Comparison of ENCODE assay signal across 31 cellular contexts in genomic region chr1:53104289-53104913, GRCh38. TPM values are rescaled to one million over a fixed set of nuclear protein-coding genes. Genes with fewer than 3 reads are reported as not detected.
A peak's percentile ranks its signal among the peaks of the same experiment; 100 is the strongest.
DNase-seq lines count a peak whose midpoint lies in the region; ATAC-seq and TF ChIP-seq lines count a peak whose summit lies in the region.
"Had no signal": no experiment of that assay in that cellular context is flagged by ENCODE, and none has a peak within 500 bp of the region (broad histone marks: within the 10 kb centered on the region; RNA-seq: fewer than 3 reads in every experiment).

No MANE protein-coding gene starts in this region.

- no peaks in the 10 kb centered on the region for H3K27me3 ChIP-seq in mesenchymal stem cell (ENCODE audit: control insufficient read depth in 1 of 2, insufficient read depth in 1 of 2, low read length in 2 of 2)
- H3K27me3 ChIP-seq in stomach: no peaks in the 10 kb centered on the region
- H3K27me3 ChIP-seq: right lobe of liver had no signal

- no peak overlapping the region for H2BK5ac ChIP-seq in mesenchymal stem cell (ENCODE audit: low read depth, low read length, poor library complexity, severe bottlenecking)

- H3K4me1 ChIP-seq in mesenchymal stem cell (ENCODE audit: control insufficient read depth, insufficient read depth, low read depth, low read length) (peaks cover 2% of the 10 kb centered on the region), stomach (peaks cover 15 to 25% (median 20%) of the 10 kb centered on the region in 4 donors)
- H3K4me1 ChIP-seq: right lobe of liver had no signal

- no peak for TF ChIP-seq POLR2A in stomach (IDR thresholded peaks at IDR 0.05)

- H3K27ac ChIP-seq in mesenchymal stem cell (ENCODE audit: low read length, poor library complexity, severe bottlenecking) (no peak overlapping the region), stomach (peak overlapping the region in 1 of 5 donors; percentile 71)
- H3K27ac ChIP-seq: C4-2B, right lobe of liver had no signal

- peak overlapping the region; percentile 60 to 67 for H3K18ac ChIP-seq in mesenchymal stem cell (ENCODE audit: low read depth in 1 of 2, low read length in 2 of 2)

- no peak overlapping the region for H2AK5ac ChIP-seq in mesenchymal stem cell (ENCODE audit: low read length, severe bottlenecking)

- peak overlapping the region; percentile 65 for H2BK120ac ChIP-seq in mesenchymal stem cell (ENCODE audit: low read depth, low read length)

- no peak overlapping the region for H3K4me2 ChIP-seq in mesenchymal stem cell (ENCODE audit: low read length, poor library complexity, severe bottlenecking)

- peak overlapping the region in 1 of 2 experiments; percentile 47 for H3K4ac ChIP-seq in mesenchymal stem cell (ENCODE audit: low read depth in 1 of 2, low read length in 2 of 2)

- intact Hi-C loops in stomach (cut with DNase I; ENCODE audit: low total_unique reads): no loop called here

- 90% methylated on average over 8 of the region's 8 CpGs for WGBS in mesenchymal stem cell
- WGBS in stomach, 5 donors: 73 to 88% (median 82%) methylated on average over 8 of the region's 8 CpGs

- TF ChIP-seq CTCF in stomach (IDR thresholded peaks at IDR 0.05): no peak

- H3K36me3 ChIP-seq in mesenchymal stem cell (ENCODE audit: control insufficient read depth in 1 of 2, insufficient read depth in 2 of 2, low read depth in 1 of 2, low read length in 2 of 2) (no peaks in the 10 kb centered on the region), stomach (no peaks in the 10 kb centered on the region)
- H3K36me3 ChIP-seq: right lobe of liver had no signal

- peak overlapping the region; percentile 76 for H2BK15ac ChIP-seq in mesenchymal stem cell (ENCODE audit: low read depth, poor library complexity, severe bottlenecking)

- H4K91ac ChIP-seq in mesenchymal stem cell (ENCODE audit: low read length): peak overlapping the region; percentile 75

- H3K4me3 ChIP-seq in mesenchymal stem cell (ENCODE audit: insufficient read depth in 1 of 2, low read depth in 1 of 2, low read length in 2 of 2): no peak overlapping the region
- H3K4me3 ChIP-seq in stomach: no peak overlapping the region
- H3K4me3 ChIP-seq: lung, right lobe of liver had no signal

- DNase-seq in Kasumi-1 (lab: John Stamatoyannopoulos, UW): peak; percentile 12 to 29
- DNase-seq in UCSD-AML1 (lab: John Stamatoyannopoulos, UW; ENCODE audit: unreplicated experiment): peak; percentile 30
- no peak for DNase-seq in mesenchymal stem cell
- no peak for DNase-seq in stomach
- DNase-seq in putamen (ENCODE audit: low spot score): no peak
- DNase-seq in DMS 273 (lab: John Stamatoyannopoulos, UW; ENCODE audit: unreplicated experiment): no peak
- DNase-seq: activated CD4-positive, alpha-beta T cell treated with anti-CD3 and anti-CD28 coated beads for 36 hours; activated CD8-positive, alpha-beta memory T cell treated with anti-CD3 and anti-CD28 coated beads, Interleukin-2, amount 50 U/mL, for 48 hours; activated CD8-positive, alpha-beta T cell treated with anti-CD3 and anti-CD28 coated beads for 36 hours; activated naive CD4-positive, alpha-beta T cell treated with anti-CD3 and anti-CD28 coated beads for 36 hours; COR-L47; HFFc6; kidney glomerular epithelial cell; NCI-H1105; NCI-H187 treated with DMSO at 0.1 percent for 48 hours; NCI-H2171 treated with DMSO at 0.1 percent for 48 hours; NK-92 treated with Interleukin-12 subunit alpha and Interleukin-12 subunit beta, amount 100 ng/mL, for 24 hours; posterior cingulate gyrus; right lobe of liver; Right ventricle myocardium superior; stimulated activated CD4-positive, alpha-beta T cell treated with anti-CD3 and anti-CD28 coated beads, Interleukin-2, amount 100 ng/mL, for 48 hours; trophoblast cell had no signal

- H3K23ac ChIP-seq in mesenchymal stem cell (ENCODE audit: low read length in 2 of 2): no peak overlapping the region

- no peak overlapping the region for H3K9ac ChIP-seq in mesenchymal stem cell (ENCODE audit: low read length)

- H4K8ac ChIP-seq in mesenchymal stem cell (ENCODE audit: low read length): peak overlapping the region; percentile 10

- no peaks in the 10 kb centered on the region for H3K79me1 ChIP-seq in mesenchymal stem cell (replicated peaks; ENCODE audit: low read length, poor library complexity, severe bottlenecking)

- peak overlapping the region in 1 of 2 experiments; percentile 48 for H3K14ac ChIP-seq in mesenchymal stem cell (ENCODE audit: low read length in 2 of 2)

- H2AFZ ChIP-seq in mesenchymal stem cell (ENCODE audit: low read depth, low read length): no peak overlapping the region

- peak; percentile 65 for TF ChIP-seq EP300 in stomach (IDR thresholded peaks at IDR 0.05)

- H3K9me3 ChIP-seq in mesenchymal stem cell (ENCODE audit: control insufficient read depth, low read length) (no peaks in the 10 kb centered on the region), stomach (no peaks in the 10 kb centered on the region)
- H3K9me3 ChIP-seq: right lobe of liver had no signal

- no peak for ATAC-seq in GM19395 (IDR thresholded peaks at IDR 0.05; ENCODE audit: unreplicated experiment)
- ATAC-seq: activated CD4-positive, alpha-beta T cell treated with anti-CD3 and anti-CD28 coated beads for 36 hours; activated CD8-positive, alpha-beta T cell treated with anti-CD3 and anti-CD28 coated beads for 36 hours; esophagus mucosa; right lobe of liver had no signal

- H2BK12ac ChIP-seq in mesenchymal stem cell (ENCODE audit: low read length in 2 of 2): peak overlapping the region; percentile 55 to 89

RNA-seq across cellular contexts. Expression of gene SLC1A7, which starts 38.0 kb away (rescaled TPM):
- polyA plus RNA-seq in mesenchymal stem cell (2013, experiment 1 of 2): 2.3 TPM
- polyA plus RNA-seq in mesenchymal stem cell (2013, experiment 2 of 2): 2.2 TPM
- under 1 TPM in 2 of 5 donors, not detected in 3; 0.29 to 0.45 TPM for total RNA-seq in stomach
- under 1 TPM in 1 of 3 donors, not detected in 2; 0.08 TPM for polyA plus RNA-seq in stomach
- total RNA-seq: activated CD4-positive, alpha-beta T cell treated with anti-CD3 and anti-CD28 coated beads for 36 hours; activated CD8-positive, alpha-beta T cell treated with anti-CD3 and anti-CD28 coated beads for 36 hours; activated naive CD4-positive, alpha-beta T cell treated with anti-CD3 and anti-CD28 coated beads for 36 hours; activated T-helper 1 cell treated with anti-CD3 and anti-CD28 coated beads, Interleukin-12 subunit alpha, Interleukin-12 subunit beta, Interleukin-2, Interleukin-4 antibody, amounts not matched to agents 30 ng/mL and 10 ng/mL and 1 ng/mL, durations not matched to agents 14 hours and 24 hours and 36 hours; esophagus mucosa; frontal cortex had no signal
- polyA plus RNA-seq: IgD-negative memory B cell, neural cell had no signal

RNA-seq across cellular contexts. Expression of gene PODN, which starts 42.4 kb away (rescaled TPM):
- 54.8 TPM for polyA plus RNA-seq in mesenchymal stem cell (2013, experiment 1 of 2)
- 53.6 TPM for polyA plus RNA-seq in mesenchymal stem cell (2013, experiment 2 of 2)
- total RNA-seq in stomach: 100 to 1,000 TPM in 3 of 5 donors, 10 to 100 TPM in 2; 19.8 to 356 (median 128) TPM
- 10 to 100 TPM in 1 of 3 donors, 1 to 10 TPM in 2; 8.3 to 18.4 (median 9.6) TPM for polyA plus RNA-seq in stomach
- total RNA-seq: activated CD4-positive, alpha-beta T cell treated with anti-CD3 and anti-CD28 coated beads for 36 hours; activated CD8-positive, alpha-beta T cell treated with anti-CD3 and anti-CD28 coated beads for 36 hours; activated naive CD4-positive, alpha-beta T cell treated with anti-CD3 and anti-CD28 coated beads for 36 hours; activated T-helper 1 cell treated with anti-CD3 and anti-CD28 coated beads, Interleukin-12 subunit alpha, Interleukin-12 subunit beta, Interleukin-2, Interleukin-4 antibody, amounts not matched to agents 30 ng/mL and 10 ng/mL and 1 ng/mL, durations not matched to agents 14 hours and 24 hours and 36 hours; M059J had no signal
- polyA plus RNA-seq: IgD-negative memory B cell had no signal

Comparison
In these comparisons a context has a peak if more than half of its experiments do, and no peak if none do; other contexts are left out.
1. DNase-seq: peak in Kasumi-1 (2 of 2) and UCSD-AML1 (single experiment); none in mesenchymal stem cell (single experiment), stomach (single experiment), putamen (single experiment) and DMS 273 (single experiment).